Comparison of ENCODE assay signal across 17 cellular contexts in the genomic region with DNA sequence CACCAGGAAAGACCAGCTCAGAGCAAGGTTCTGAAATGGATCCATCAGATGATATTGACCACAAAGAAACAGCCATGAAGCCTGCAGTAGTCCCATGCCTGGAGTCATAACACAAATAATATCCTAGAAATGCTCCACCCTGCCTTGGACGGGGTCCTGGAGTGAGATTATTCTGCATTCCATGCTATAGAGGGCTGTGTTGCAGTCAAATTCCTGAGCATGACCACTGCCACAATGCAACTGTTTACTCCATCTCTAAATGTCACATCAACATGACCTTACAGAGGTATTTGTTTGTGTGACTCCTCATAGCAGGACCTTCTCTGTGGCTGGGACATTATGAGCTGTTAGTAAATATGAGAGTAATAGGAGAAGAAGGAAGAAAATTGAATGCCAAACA.
DNase-seq lines count a peak whose midpoint lies in the region; ATAC-seq and TF ChIP-seq lines count a peak whose summit lies in the region.
"Had no signal": no experiment of that assay in that cellular context is flagged by ENCODE, and none has a peak within 500 bp of the region (broad histone marks: within the 10 kb centered on the region; RNA-seq: fewer than 3 reads in every experiment).

No MANE protein-coding gene starts in this region.

- no peak overlapping the region for H2BK15ac ChIP-seq in mesendoderm (replicated peaks; ENCODE audit: low read depth)

- no peaks in the 10 kb centered on the region for H3K9me3 ChIP-seq in MG63
- H3K9me3 ChIP-seq: right atrium auricular region had no signal

- H4K5ac ChIP-seq in mesendoderm (ENCODE audit: low read length): no peak overlapping the region

- no peak overlapping the region for H2BK5ac ChIP-seq in mesendoderm (ENCODE audit: low read length)

- no peak overlapping the region for H3K27ac ChIP-seq in mesendoderm (ENCODE audit: low read depth, low read length)
- H3K27ac ChIP-seq: right atrium auricular region had no signal

- H3K4ac ChIP-seq in mesendoderm (ENCODE audit: low read depth, low read length): no peak overlapping the region

- H3K4me1 ChIP-seq in mesendoderm (ENCODE audit: control insufficient read depth, low read depth, low read length): no peaks in the 10 kb centered on the region
- H3K4me1 ChIP-seq: right atrium auricular region had no signal

- H3K4me3 ChIP-seq in BJ (ENCODE audit: low read depth, low read length): no peak overlapping the region
- no peak overlapping the region for H3K4me3 ChIP-seq in MG63
- H3K4me3 ChIP-seq in mesendoderm (ENCODE audit: low read length): no peak overlapping the region
- H3K4me3 ChIP-seq: right atrium auricular region had no signal

- H3K79me1 ChIP-seq in mesendoderm (ENCODE audit: low read length): no peaks in the 10 kb centered on the region

- TF ChIP-seq CTCF in BJ (IDR thresholded peaks at IDR 0.05; ENCODE audit: insufficient read depth, low read depth, low read length): peak; percentile 34

- POLR2A ChIA-PET in BJ (lab: Charles Lee): interaction anchor here (0.5 kb wide), 1 partner anchor 408 kb away, joined by 5 read pairs; no protein-coding TSS in a partner anchor

- H2AK5ac ChIP-seq in mesendoderm (ENCODE audit: low read length): no peak overlapping the region

- H3K18ac ChIP-seq in mesendoderm (ENCODE audit: low read length): no peak overlapping the region

- DNase-seq in BJ (ENCODE audit: low read depth): no peak
- peak; percentile 86 for DNase-seq in MG63
- DNase-seq in dedifferentiated amniotic fluid mesenchymal stem cell (ENCODE audit: extremely low spot score): peak; percentile 72
- DNase-seq in mesendoderm: peak; percentile 36
- no peak for DNase-seq in D341Med (ENCODE audit: low spot score)
- DNase-seq in mesenteric fat pad (ENCODE audit: low spot score): no peak
- DNase-seq in NCI-H345 treated with DMSO at 0.1 percent for 48 hours (lab: John Stamatoyannopoulos, UW; ENCODE audit: unreplicated experiment): no peak
- DNase-seq: activated CD4-positive, CD25-positive, alpha-beta regulatory T cell; activated CD8-positive, alpha-beta memory T cell treated with anti-CD3 and anti-CD28 coated beads, Interleukin-2, amount 50 U/mL, for 4 hours; activated naive CD8-positive, alpha-beta T cell treated with anti-CD3 and anti-CD28 coated beads, Interleukin-2, amount 10 ng/mL, durations not matched to agents 7 days and 5 days; KBM-7; kidney; naive thymus-derived CD8-positive, alpha-beta T cell; NCI-H2029 treated with DMSO at 0.1 percent for 48 hours; stimulated activated naive CD8-positive, alpha-beta T cell treated with anti-CD3 and anti-CD28 coated beads, Interleukin-15, amount 100 ng/mL, for 72 hours had no signal

- no CpG with 5 or more reads among the region's 1 CpG for WGBS in mesendoderm (ENCODE audit: extremely low coverage, insufficient coverage, low lambda C conversion rate)

- no peak for ATAC-seq in HG02642 (IDR thresholded peaks at IDR 0.05; ENCODE audit: poor library complexity, unreplicated experiment)
- ATAC-seq: naive thymus-derived CD8-positive, alpha-beta T cell; stimulated activated naive CD8-positive, alpha-beta T cell treated with anti-CD3 and anti-CD28 coated beads, Interleukin-15, amount 100 ng/mL, for 72 hours had no signal

- H3K9ac ChIP-seq in mesendoderm (ENCODE audit: low read length): no peak overlapping the region

- H3K4me2 ChIP-seq in mesendoderm (ENCODE audit: low read length): no peak overlapping the region

- no peaks in the 10 kb centered on the region for H3K36me3 ChIP-seq in BJ (ENCODE audit: control insufficient read depth, insufficient read depth, low read length)
- peaks cover 9% of the 10 kb centered on the region for H3K36me3 ChIP-seq in MG63
- H3K36me3 ChIP-seq in mesendoderm (ENCODE audit: control insufficient read depth, insufficient read depth, low read length): no peaks in the 10 kb centered on the region
- H3K36me3 ChIP-seq: right atrium auricular region had no signal

- no peak overlapping the region for H4K8ac ChIP-seq in mesendoderm (ENCODE audit: low read depth, low read length)

- CTCF ChIA-PET in BJ (lab: Yijun Ruan, JAX): interaction anchor here (0.6 to 1.6 kb wide), 5 partner anchors 27 to 360 kb away, joined by 3 to 6 read pairs (median 4); no protein-coding TSS in a partner anchor

- no peaks in the 10 kb centered on the region for H3K27me3 ChIP-seq in BJ (ENCODE audit: control insufficient read depth, insufficient read depth, low read length)
- H3K27me3 ChIP-seq in MG63: no peaks in the 10 kb centered on the region
- H3K27me3 ChIP-seq in mesendoderm (ENCODE audit: insufficient read depth, low read length, poor library complexity): no peaks in the 10 kb centered on the region
- H3K27me3 ChIP-seq: right atrium auricular region had no signal

- H3K79me2 ChIP-seq in mesendoderm (ENCODE audit: control insufficient read depth, insufficient read depth, low read length): no peaks in the 10 kb centered on the region

- H3K23ac ChIP-seq in mesendoderm (ENCODE audit: low read length): no peak overlapping the region

- no peak overlapping the region for H3K56ac ChIP-seq in mesendoderm (ENCODE audit: low read length)

- H2BK120ac ChIP-seq in mesendoderm (ENCODE audit: low read depth, low read length): no peak overlapping the region

Comparison
In these comparisons a context has a peak if more than half of its experiments do, and no peak if none do; other contexts are left out.
1. DNase-seq: peak in MG63 (single experiment), dedifferentiated amniotic fluid mesenchymal stem cell (single experiment) and mesendoderm (single experiment); none in BJ (single experiment), D341Med (single experiment), mesenteric fat pad (single experiment) and NCI-H345 treated with DMSO at 0.1 percent for 48 hours (single experiment).